18 cellular contexts compared by ENCODE assay signal in the genomic region with DNA sequence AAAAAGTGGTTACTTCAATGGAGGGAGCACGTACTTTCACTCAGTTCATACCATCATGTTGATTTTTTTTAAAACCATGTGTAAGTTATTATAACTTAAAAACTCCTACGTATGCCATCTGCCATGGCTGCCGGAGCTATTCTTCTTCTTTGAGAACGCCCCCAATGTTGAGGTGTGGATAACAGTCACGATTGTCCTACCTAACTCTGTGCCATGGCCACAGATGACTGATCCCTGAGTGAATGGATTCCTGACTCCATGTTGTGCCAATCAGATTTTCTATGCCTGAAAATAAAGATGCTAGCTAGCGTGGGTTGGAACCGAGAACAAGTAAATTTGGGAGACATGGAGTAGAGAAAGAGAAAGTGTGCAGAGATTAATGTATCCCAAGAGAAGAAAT. TPM values are rescaled to one million over a fixed set of nuclear protein-coding genes. Genes with fewer than 3 reads are reported as not detected.
DNase-seq lines count a peak whose midpoint lies in the region; TF ChIP-seq lines count a peak whose summit lies in the region.
"Had no signal": no experiment of that assay in that cellular context is flagged by ENCODE, and none has a peak within 500 bp of the region (broad histone marks: within the 10 kb centered on the region; RNA-seq: fewer than 3 reads in every experiment).

No MANE protein-coding gene starts in this region.

- intact Hi-C loops in posterior vena cava (cut with DNase I): loop anchor here (5.0 to 10.0 kb wide), 4 partner anchors 123 to 1655 kb away; no protein-coding TSS in a partner anchor

- H3K27me3 Mint-ChIP-seq in osteocyte (ENCODE audit: unreplicated experiment): no peaks in the 10 kb centered on the region
- H3K27me3 Mint-ChIP-seq: CD8-positive, alpha-beta memory T cell had no signal

- no peak overlapping the region for H3K4me3 ChIP-seq in BLaER1 treated with 17β-estradiol and CSF1 and Interleukin-3, amounts not matched to agents 10 nM and 100 nM
- peak overlapping the region; percentile 58 for H3K4me3 ChIP-seq in Loucy (ENCODE audit: low read length, poor library complexity, severe bottlenecking)
- H3K4me3 ChIP-seq: K562 had no signal

- no peak overlapping the region for H3K4me3 Mint-ChIP-seq in osteocyte (ENCODE audit: unreplicated experiment)
- H3K4me3 Mint-ChIP-seq: H9 had no signal

- H3K9ac ChIP-seq in BLaER1 treated with 17β-estradiol and CSF1 and Interleukin-3, amounts not matched to agents 10 nM and 100 nM: no peak overlapping the region
- H3K9ac ChIP-seq in Loucy (ENCODE audit: low read depth, low read length, poor library complexity, severe bottlenecking): no peak overlapping the region

- peaks cover 100% of the 10 kb centered on the region for H3K79me2 ChIP-seq in Loucy (ENCODE audit: insufficient read depth, low read length)

- DNase-seq in inferior parietal cortex (ENCODE audit: extremely low spot score): peak; percentile 38
- no peak for DNase-seq in osteocyte (ENCODE audit: extremely low spot score, unreplicated experiment)
- no peak for DNase-seq in NCI-H1417 (lab: John Stamatoyannopoulos, UW)
- DNase-seq in NCI-H1694 treated with DMSO at 0.1 percent for 48 hours (lab: John Stamatoyannopoulos, UW): no peak
- no peak for DNase-seq in posterior vena cava (ENCODE audit: low spot score)
- DNase-seq in effector CD8-positive, alpha-beta T cell (lab: John Stamatoyannopoulos, UW): no peak
- DNase-seq: CD8-positive, alpha-beta memory T cell; DMS53; H9; NCI-H1105 treated with DMSO at 0.1 percent for 48 hours; NCI-H187; NCI-H2107; NCI-H2227 treated with DMSO at 0.1 percent for 48 hours; NCI-H510A treated with DMSO at 0.1 percent for 48 hours; NCI-H774 had no signal

- no peaks in the 10 kb centered on the region for H3F3A ChIP-seq in Loucy (ENCODE audit: low read depth)

- H3K27ac Mint-ChIP-seq in osteocyte (ENCODE audit: unreplicated experiment): peak overlapping the region; percentile 3

- peaks cover 23 to 55% (median 42%) of the 10 kb centered on the region in 10 experiments for H3K4me1 ChIP-seq in BLaER1 treated with 17β-estradiol and CSF1 and Interleukin-3, amounts not matched to agents 10 nM and 100 nM
- peaks cover 28% of the 10 kb centered on the region for H3K4me1 ChIP-seq in Loucy (ENCODE audit: insufficient read depth, low read length, poor library complexity, severe bottlenecking)

- H3K27me3 ChIP-seq in BLaER1 treated with 17β-estradiol and CSF1 and Interleukin-3, amounts not matched to agents 10 nM and 100 nM: no peaks in the 10 kb centered on the region
- H3K27me3 ChIP-seq in Loucy (ENCODE audit: insufficient read depth, low read length, poor library complexity, severe bottlenecking): no peaks in the 10 kb centered on the region

- H3K36me3 Mint-ChIP-seq in osteocyte (ENCODE audit: unreplicated experiment): peaks cover 3% of the 10 kb centered on the region

- H3K4me1 Mint-ChIP-seq in osteocyte (ENCODE audit: unreplicated experiment): peaks cover 31% of the 10 kb centered on the region

- no peak overlapping the region for H2AFZ ChIP-seq in Loucy (ENCODE audit: low read length)

- no peaks in the 10 kb centered on the region for H3K9me2 ChIP-seq in Loucy (replicated peaks; ENCODE audit: low read depth, low read length)

- H3K27ac ChIP-seq in BLaER1 treated with 17β-estradiol and CSF1 and Interleukin-3, amounts not matched to agents 10 nM and 100 nM: no peak overlapping the region

- TF ChIP-seq CTCF in Loucy (conservative IDR thresholded peaks at IDR 0.05; ENCODE audit: low read length): no peak
- no peak for TF ChIP-seq CTCF in osteocyte (IDR thresholded peaks at IDR 0.05)

- H3K9me3 Mint-ChIP-seq in osteocyte (ENCODE audit: unreplicated experiment): peaks cover 3% of the 10 kb centered on the region

- peak overlapping the region in 10 of 11 experiments; percentile 24 to 97 (median 90); a peak in 16 of 22 replicates for H3K4me2 ChIP-seq in BLaER1 treated with 17β-estradiol and CSF1 and Interleukin-3, amounts not matched to agents 10 nM and 100 nM
- peak overlapping the region; percentile 91 for H3K4me2 ChIP-seq in Loucy (ENCODE audit: low read depth, low read length, poor library complexity, severe bottlenecking)

- H4K20me1 ChIP-seq in BLaER1 treated with 17β-estradiol and CSF1 and Interleukin-3, amounts not matched to agents 10 nM and 100 nM: peaks cover 56 to 98% (median 87%) of the 10 kb centered on the region in 11 experiments
- H4K20me1 ChIP-seq in Loucy (ENCODE audit: insufficient read depth, low read length, poor library complexity, severe bottlenecking): peaks cover 74% of the 10 kb centered on the region

- peaks cover 29 to 60% (median 43%) of the 10 kb centered on the region in 11 experiments for H3K9me3 ChIP-seq in BLaER1 treated with 17β-estradiol and CSF1 and Interleukin-3, amounts not matched to agents 10 nM and 100 nM (replicated peaks in 1 of 11)
- peaks cover 5% of the 10 kb centered on the region; the same call in 1 of the 2 replicates for H3K9me3 ChIP-seq in Loucy (ENCODE audit: insufficient read depth, low read depth, low read length)

- peaks cover 19 to 92% (median 70%) of the 10 kb centered on the region in 11 experiments; a peak in 21 of 22 replicates for H3K36me3 ChIP-seq in BLaER1 treated with 17β-estradiol and CSF1 and Interleukin-3, amounts not matched to agents 10 nM and 100 nM
- no peaks in the 10 kb centered on the region; the same call in 1 of the 2 replicates for H3K36me3 ChIP-seq in Loucy (ENCODE audit: insufficient read depth, low read length)

RNA-seq across cellular contexts. Expression of gene MCMBP, which starts 5.3 kb away (rescaled TPM):
- total RNA-seq in osteocyte: 43.5 and 50.4 TPM in 2 replicates
- 10 to 100 TPM; 42.7 to 50.5 TPM for total RNA-seq in posterior vena cava

RNA-seq across cellular contexts. Expression of gene SEC23IP, which starts 25.2 kb away (rescaled TPM):
- total RNA-seq in osteocyte (64.6 and 78.9 TPM in 2 replicates), posterior vena cava (10 to 100 TPM; 45.0 to 45.8 TPM)
